Comparison of ENCODE assay signal across 21 cellular contexts in genomic region chr1:24696033-24696755, GRCh38. TPM values are rescaled to one million over a fixed set of nuclear protein-coding genes. Genes with fewer than 3 reads are reported as not detected.
DNase-seq lines count a peak whose midpoint lies in the region; ATAC-seq and TF ChIP-seq lines count a peak whose summit lies in the region.
"Had no signal": no experiment of that assay in that cellular context is flagged by ENCODE, and none has a peak within 500 bp of the region (broad histone marks: within the 10 kb centered on the region; RNA-seq: fewer than 3 reads in every experiment).

No MANE protein-coding gene starts in this region.

- no peak for DNase-seq in heart left ventricle
- no peak for DNase-seq in Right ventricle myocardium inferior (ENCODE audit: missing footprints)
- DNase-seq in immature natural killer cell: no peak
- no peak for DNase-seq in upper lobe of left lung
- no peak for DNase-seq in HAP-1 (ENCODE audit: low spot score in 2 of 2)
- DNase-seq: activated CD4-positive, alpha-beta T cell treated with anti-CD3 and anti-CD28 coated beads for 48 hours; activated naive CD8-positive, alpha-beta T cell treated with anti-CD3 and anti-CD28 coated beads, Interleukin-2, amount 50 U/mL, for 24 hours; DND-41; dorsolateral prefrontal cortex; NCI-H1048; NCI-H2081; PC-9 had no signal

- H2AFZ ChIP-seq in OCI-LY3 (ENCODE audit: low read depth, low read length): no peak overlapping the region
- H2AFZ ChIP-seq: PC-9 had no signal

- intact Hi-C loops in heart left ventricle (cut with DNase I): loop anchor here in 3 of 10 donors (5.0 kb wide), 2 partner anchors 41 to 46 kb away; no protein-coding TSS in a partner anchor
- intact Hi-C loops in Right ventricle myocardium inferior (cut with DNase I): no loop called here

- peak overlapping the region in 1 of 5 donors; percentile 72 for H3K4me3 Mint-ChIP-seq in immature natural killer cell
- H3K4me3 Mint-ChIP-seq: activated naive CD8-positive, alpha-beta T cell treated with anti-CD3 and anti-CD28 coated beads, Interleukin-2, amount 50 U/mL, for 24 hours; neural crest cell; stimulated activated effector memory CD8-positive, alpha-beta T cell treated with anti-CD3 and anti-CD28 coated beads, Interleukin-12 subunit alpha, Interleukin-12 subunit beta, amount 100 ng/mL, for 72 hours had no signal

- 88 to 99% (median 96%) methylated on average over 4 to 5 of the region's 5 CpGs for WGBS in heart left ventricle, 4 donors
- WGBS in upper lobe of left lung, 2 donors: 91 to 95% methylated on average over 5 of the region's 5 CpGs

- H3K36me3 ChIP-seq in heart left ventricle (no peaks in the 10 kb centered on the region), OCI-LY3 (replicated peaks; ENCODE audit: low read depth, low read length) (no peaks in the 10 kb centered on the region), upper lobe of left lung (no peaks in the 10 kb centered on the region), HAP-1 (replicated peaks) (no peaks in the 10 kb centered on the region)
- H3K36me3 ChIP-seq: breast epithelium had no signal

- TF ChIP-seq CTCF in heart left ventricle (IDR thresholded peaks at IDR 0.05) (no peak), OCI-LY3 (IDR thresholded peaks at IDR 0.05; ENCODE audit: low read depth, low read length) (no peak), upper lobe of left lung (IDR thresholded peaks at IDR 0.05) (no peak)

- H3K27ac ChIP-seq in heart left ventricle (peak overlapping the region in 11 of 12 donors; percentile 56 to 89 (median 74)), OCI-LY3 (ENCODE audit: low read length) (no peak overlapping the region), upper lobe of left lung (peak overlapping the region; percentile 66 to 90 (median 78))
- H3K27ac ChIP-seq: A549, C4-2B, PC-9 had no signal

- H3K4me2 ChIP-seq in OCI-LY3 (ENCODE audit: low read length): peak overlapping the region; percentile 63
- H3K4me2 ChIP-seq: A549, PC-9 had no signal

- H3K27me3 ChIP-seq in heart left ventricle (no peaks in the 10 kb centered on the region), OCI-LY3 (ENCODE audit: low read depth, low read length) (no peaks in the 10 kb centered on the region), upper lobe of left lung (no peaks in the 10 kb centered on the region), HAP-1 (ENCODE audit: low read depth) (no peaks in the 10 kb centered on the region)
- H3K27me3 ChIP-seq: breast epithelium, dorsolateral prefrontal cortex had no signal

- H3K9me3 Mint-ChIP-seq in immature natural killer cell: no peaks in the 10 kb centered on the region
- H3K9me3 Mint-ChIP-seq: activated naive CD8-positive, alpha-beta T cell treated with anti-CD3 and anti-CD28 coated beads, Interleukin-2, amount 50 U/mL, for 24 hours; neural crest cell; stimulated activated effector memory CD8-positive, alpha-beta T cell treated with anti-CD3 and anti-CD28 coated beads, Interleukin-12 subunit alpha, Interleukin-12 subunit beta, amount 100 ng/mL, for 72 hours had no signal

- no peak overlapping the region for H3K9ac ChIP-seq in OCI-LY3 (ENCODE audit: low read length)

- no peak for TF ChIP-seq POLR2A in heart left ventricle (IDR thresholded peaks at IDR 0.05)
- TF ChIP-seq POLR2A in upper lobe of left lung (IDR thresholded peaks at IDR 0.05): no peak

- TF ChIP-seq EP300 in upper lobe of left lung (IDR thresholded peaks at IDR 0.05): no peak

- ATAC-seq in heart left ventricle: no peak
- ATAC-seq in Right ventricle myocardium inferior: no peak
- no peak for ATAC-seq in upper lobe of left lung (ENCODE audit: low FRiP score in 2 of 2)
- no peak for ATAC-seq in HG03175 (IDR thresholded peaks at IDR 0.05; ENCODE audit: unreplicated experiment)
- ATAC-seq in HG03342 (IDR thresholded peaks at IDR 0.05; ENCODE audit: unreplicated experiment): no peak
- ATAC-seq: SK-N-SH treated with all-trans-retinoic acid at 6 μM for 48 hours had no signal

- H3K9me3 ChIP-seq in heart left ventricle: no peaks in the 10 kb centered on the region
- H3K9me3 ChIP-seq in OCI-LY3 (ENCODE audit: insufficient read depth, low read length): no peaks in the 10 kb centered on the region
- no peaks in the 10 kb centered on the region for H3K9me3 ChIP-seq in upper lobe of left lung
- peaks cover 5% of the 10 kb centered on the region for H3K9me3 ChIP-seq in HAP-1
- H3K9me3 ChIP-seq: A549, breast epithelium had no signal

- H3K27ac Mint-ChIP-seq in immature natural killer cell: peak overlapping the region in 4 of 6 donors; percentile 58 to 94 (median 79)
- H3K27ac Mint-ChIP-seq: stimulated activated effector memory CD8-positive, alpha-beta T cell treated with anti-CD3 and anti-CD28 coated beads, Interleukin-12 subunit alpha, Interleukin-12 subunit beta, amount 100 ng/mL, for 72 hours had no signal

- H3K36me3 Mint-ChIP-seq in immature natural killer cell: peaks cover 0 to 4% (median 0%) of the 10 kb centered on the region in 3 donors
- H3K36me3 Mint-ChIP-seq: stimulated activated effector memory CD8-positive, alpha-beta T cell treated with anti-CD3 and anti-CD28 coated beads, Interleukin-12 subunit alpha, Interleukin-12 subunit beta, amount 100 ng/mL, for 72 hours had no signal

- no peaks in the 10 kb centered on the region for H3K79me2 ChIP-seq in OCI-LY3 (ENCODE audit: low read length)

- H3K4me1 Mint-ChIP-seq in immature natural killer cell: peaks cover 38 to 47% of the 10 kb centered on the region in 2 donors
- H3K4me1 Mint-ChIP-seq: neural crest cell had no signal

- in situ Hi-C loops in HAP-1 (cut with MboI; ENCODE audit: low sequenced_read_pairs): loop anchor here (25.0 kb wide), 1 partner anchor 516 kb away; no protein-coding TSS in a partner anchor

- H3K4me3 ChIP-seq in heart left ventricle (no peak overlapping the region), OCI-LY3 (ENCODE audit: low read length) (peak overlapping the region; percentile 72), upper lobe of left lung (no peak overlapping the region), HAP-1 (no peak overlapping the region)
- H3K4me3 ChIP-seq: A549, breast epithelium, dorsolateral prefrontal cortex, PC-9 had no signal

- no peaks in the 10 kb centered on the region for H4K20me1 ChIP-seq in OCI-LY3 (ENCODE audit: insufficient read depth, low read length)

- peaks cover 2 to 9% (median 4%) of the 10 kb centered on the region in 3 donors for H3K27me3 Mint-ChIP-seq in immature natural killer cell (ENCODE audit: low read depth in 3 of 3)
- H3K27me3 Mint-ChIP-seq: activated naive CD8-positive, alpha-beta T cell treated with anti-CD3 and anti-CD28 coated beads, Interleukin-2, amount 50 U/mL, for 24 hours had no signal

- peaks cover 14 to 61% (median 36%) of the 10 kb centered on the region in 12 donors for H3K4me1 ChIP-seq in heart left ventricle
- H3K4me1 ChIP-seq in OCI-LY3 (ENCODE audit: low read length): peaks cover 4% of the 10 kb centered on the region; the same call in 1 of the 2 replicates
- peaks cover 30 to 42% (median 37%) of the 10 kb centered on the region in 4 donors for H3K4me1 ChIP-seq in upper lobe of left lung
- no peaks in the 10 kb centered on the region for H3K4me1 ChIP-seq in HAP-1
- H3K4me1 ChIP-seq: A549, breast epithelium had no signal

RNA-seq across cellular contexts. Expression of gene CLIC4, which starts 49.1 kb away (rescaled TPM):
- 100 to 1,000 TPM; 280 to 917 (median 387) TPM for total RNA-seq in heart left ventricle
- 100 to 1,000 TPM; 111 to 726 TPM for polyA plus RNA-seq in heart left ventricle
- 406 TPM for total RNA-seq in Right ventricle myocardium inferior
- polyA plus RNA-seq in immature natural killer cell: 1 to 10 TPM in 2 of 3 donors, under 1 TPM in 1; 0.81 to 1.6 (median 1.3) TPM
- total RNA-seq in upper lobe of left lung: 100 to 1,000 TPM in 4 of 6 donors, 10 to 100 TPM in 2; 44.0 to 234 (median 147) TPM

RNA-seq across cellular contexts. Expression of gene SRRM1, which starts 53.1 kb away (rescaled TPM):
- total RNA-seq in heart left ventricle (10 to 100 TPM; 39.3 to 97.0 (median 62.2) TPM), Right ventricle myocardium inferior (58.8 TPM), upper lobe of left lung (100 to 1,000 TPM in 3 of 6 donors, 10 to 100 TPM in 3; 76.0 to 429 (median 100.0) TPM)
- polyA plus RNA-seq in heart left ventricle (10 to 100 TPM; 30.3 to 39.5 TPM), immature natural killer cell (100 to 1,000 TPM in 2 of 3 donors, 10 to 100 TPM in 1; 41.4 to 266 (median 103) TPM)
